Comparison of ENCODE assay signal across 8 cellular contexts in the genomic region with DNA sequence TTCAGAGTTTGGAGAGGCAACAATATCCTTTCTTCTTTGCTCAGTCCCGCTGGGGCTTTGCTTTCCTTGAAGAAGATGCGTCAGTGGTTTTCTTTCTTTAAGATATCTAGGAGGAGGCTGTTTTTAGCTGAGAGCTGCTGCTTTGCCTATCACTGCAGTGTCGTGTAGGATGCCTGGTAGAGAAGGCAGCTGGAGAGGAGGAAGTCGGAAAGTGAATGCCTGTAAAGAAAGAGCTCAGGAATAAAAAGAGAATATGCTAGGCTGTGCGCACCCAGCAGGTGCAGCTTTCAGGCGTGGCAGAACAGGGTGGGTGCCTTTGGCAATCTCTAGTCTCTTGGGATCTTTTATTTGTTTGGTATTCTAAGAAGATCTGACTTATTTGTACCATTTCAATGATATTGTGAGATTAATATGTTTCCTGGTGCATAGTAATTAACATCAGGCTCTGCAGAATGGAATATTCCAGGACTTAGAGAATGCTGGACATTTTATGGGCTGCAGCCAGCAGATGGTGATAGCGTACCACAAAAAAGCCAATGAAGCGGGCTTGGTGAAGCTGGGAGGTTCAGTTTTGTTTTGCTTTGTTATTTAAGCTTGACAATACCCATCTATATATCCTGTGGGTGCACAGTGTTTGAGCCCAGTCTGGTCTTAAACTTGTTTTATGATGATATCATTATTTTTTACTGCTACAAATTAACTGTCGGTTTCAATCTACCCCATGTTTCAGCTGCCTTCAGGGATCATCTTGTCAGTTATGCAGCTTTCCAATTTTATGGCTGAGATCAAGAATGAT. TPM values are rescaled to one million over a fixed set of nuclear protein-coding genes. Genes with fewer than 3 reads are reported as not detected.
A peak's percentile ranks its signal among the peaks of the same experiment; 100 is the strongest.
DNase-seq lines count a peak whose midpoint lies in the region; ATAC-seq and TF ChIP-seq lines count a peak whose summit lies in the region.

No MANE protein-coding gene starts in this region.

- no peak overlapping the region for H3K4me3 ChIP-seq in AG10803 (ENCODE audit: low read length)
- H3K4me3 ChIP-seq in WI38 (ENCODE audit: low read depth, low read length): no peak overlapping the region
- H3K4me3 ChIP-seq in mucosa of descending colon: no peak overlapping the region

- ATAC-seq in GM18505 (IDR thresholded peaks at IDR 0.05; ENCODE audit: unreplicated experiment) (peak; percentile 91), HG02973 (IDR thresholded peaks at IDR 0.05; ENCODE audit: unreplicated experiment) (peak; percentile 87), mucosa of descending colon (peak; percentile 75)

- DNase-seq in AG10803 (ENCODE audit: low read depth) (peak; percentile 64), NCI-H2081 (lab: John Stamatoyannopoulos, UW) (peak; percentile 66 to 69), epidermal melanocyte (ENCODE audit: insufficient read length, low spot score) (peak; percentile 58), mucosa of descending colon (peak in 2 of 3 donors; percentile 64 to 75)

- no peaks in the 10 kb centered on the region for H3K9me3 ChIP-seq in mucosa of descending colon

- H3K4me1 ChIP-seq in mucosa of descending colon (ENCODE audit: low read depth): no peaks in the 10 kb centered on the region

- no peaks in the 10 kb centered on the region for H3K36me3 ChIP-seq in mucosa of descending colon (ENCODE audit: low read depth)

- TF ChIP-seq CTCF in AG10803 (conservative IDR thresholded peaks at IDR 0.05; ENCODE audit: low read length) (peak; percentile 96), WI38 (IDR thresholded peaks at IDR 0.05; ENCODE audit: low read depth, low read length) (peak; percentile 64), mucosa of descending colon (IDR thresholded peaks at IDR 0.05) (peak; percentile 40)

- intact Hi-C loops in mucosa of descending colon (cut with DNase I, micrococcal nuclease): loop anchor here (2.0 to 10.0 kb wide), 3 partner anchors 257 to 351 kb away; no protein-coding TSS in a partner anchor

- TF ChIP-seq POLR2A in GM18505 (IDR thresholded peaks at IDR 0.05; ENCODE audit: borderline replicate concordance, extremely low read depth, insufficient read depth, insufficient read length): no peak

- peak overlapping the region; percentile 51 for H3K27ac ChIP-seq in temporal lobe (ENCODE audit: low read depth, low read length)

RNA-seq across cellular contexts. Expression of a gene that starts 34.9 kb away (rescaled TPM):
- total RNA-seq in mucosa of descending colon: 100 to 1,000 TPM in 1 of 3 donors, 10 to 100 TPM in 1, 1 to 10 TPM in 1; 6.7 to 154 (median 13.7) TPM
- total RNA-seq in temporal lobe: 6.9 TPM

Comparison
In these comparisons a context has a peak if more than half of its experiments do, and no peak if none do; other contexts are left out.
1. CTCF ChIP-seq: peak in every context shown above with its lines; median percentile 96 in AG10803; 64 in WI38; 40 in mucosa of descending colon.